22 cellular contexts compared by ENCODE assay signal in the genomic region with DNA sequence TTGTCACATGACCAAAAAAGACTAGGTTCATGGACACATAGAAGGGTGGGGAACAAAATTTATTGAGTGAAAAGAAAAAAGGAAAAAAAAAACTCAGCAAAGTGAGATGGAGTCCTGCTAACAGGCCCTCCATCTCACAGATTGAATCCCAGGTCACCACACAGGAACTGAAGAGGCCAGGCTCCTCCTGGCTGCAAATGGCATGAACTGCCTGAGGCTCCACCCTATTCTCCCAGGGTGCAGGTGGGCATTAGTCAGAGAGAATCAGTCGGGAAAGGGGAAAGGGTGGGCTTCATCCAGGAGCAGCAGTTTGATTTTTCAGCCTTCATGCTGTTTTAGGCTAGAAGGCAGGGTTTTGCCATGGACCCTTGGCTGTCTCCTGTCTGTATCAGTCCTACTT.
"Had no signal": no experiment of that assay in that cellular context is flagged by ENCODE, and none has a peak within 500 bp of the region (broad histone marks: within the 10 kb centered on the region; RNA-seq: fewer than 3 reads in every experiment).

No MANE protein-coding gene starts in this region.

- H3K27ac ChIP-seq: epithelial cell of prostate had no signal

- H3K27me3 Mint-ChIP-seq: activated CD4-positive, alpha-beta T cell treated with anti-CD3 and anti-CD28 coated beads, Interleukin-2, amount 10 ng/mL, durations not matched to agents 7 days and 5 days; activated T-cell treated with anti-CD3 and anti-CD28 coated beads, Interleukin-2, amount 50 U/mL, for 24 hours; brain; effector memory CD8-positive, alpha-beta T cell; T-cell had no signal

- DNase-seq: activated CD4-positive, alpha-beta T cell treated with anti-CD3 and anti-CD28 coated beads, Interleukin-2, amount 10 ng/mL, durations not matched to agents 7 days and 5 days; activated CD8-positive, alpha-beta T cell treated with anti-CD3 and anti-CD28 coated beads, Interleukin-2, amount 10 ng/mL, durations not matched to agents 7 days and 5 days; activated naive CD4-positive, alpha-beta T cell treated with Interleukin-2 at 50 U/mL for 16 hours; activated T-cell treated with anti-CD3 and anti-CD28 coated beads, Interleukin-2, amount 50 U/mL, for 24 hours; caudate nucleus; effector memory CD8-positive, alpha-beta T cell; foreskin fibroblast; midbrain; occipital lobe; posterior cingulate gyrus; retina; stimulated activated CD4-positive, alpha-beta T cell treated with anti-CD3 and anti-CD28 coated beads, Interleukin-12 subunit alpha, Interleukin-12 subunit beta, amount 100 ng/mL, for 4 hours; stimulated activated CD4-positive, alpha-beta T cell treated with anti-CD3 and anti-CD28 coated beads, Interleukin-1b, Interleukin-23, amount 100 ng/mL, for 48 hours; stimulated activated CD8-positive, alpha-beta memory T cell treated with anti-CD3 and anti-CD28 coated beads, Interleukin-4, amount 100 ng/mL, for 48 hours; stimulated activated naive CD4-positive, alpha-beta T cell; T-cell had no signal

- H3K27ac Mint-ChIP-seq: activated CD4-positive, alpha-beta T cell treated with anti-CD3 and anti-CD28 coated beads, Interleukin-2, amount 10 ng/mL, durations not matched to agents 7 days and 5 days; activated CD8-positive, alpha-beta T cell treated with anti-CD3 and anti-CD28 coated beads, Interleukin-2, amount 10 ng/mL, durations not matched to agents 7 days and 5 days; activated T-cell treated with anti-CD3 and anti-CD28 coated beads, Interleukin-2, amount 50 U/mL, for 24 hours; activated T-helper 2 cell treated with anti-CD3 and anti-CD28 coated beads, Interferon-gamma antibody, Interleukin-2, Interleukin-4, amounts not matched to agents 10 μg/mL and 5 μg/mL and 100 μg/mL, durations not matched to agents 14 hours and 24 hours and 36 hours; brain; effector memory CD8-positive, alpha-beta T cell; nephron; T-cell had no signal

- H3K9me3 Mint-ChIP-seq: activated CD4-positive, alpha-beta T cell treated with anti-CD3 and anti-CD28 coated beads, Interleukin-2, amount 10 ng/mL, durations not matched to agents 7 days and 5 days; nephron had no signal

- H3K36me3 Mint-ChIP-seq: brain, T-cell had no signal

- ATAC-seq: activated CD4-positive, CD25-positive, alpha-beta regulatory T cell treated with anti-CD3 and anti-CD28 coated beads, Interleukin-2, amount 50 U/mL, for 24 hours; activated CD8-positive, alpha-beta T cell treated with anti-CD3 and anti-CD28 coated beads, Interleukin-2, amount 10 ng/mL, durations not matched to agents 7 days and 5 days; effector memory CD8-positive, alpha-beta T cell; left lobe of liver; T-cell had no signal

- H3K4me3 Mint-ChIP-seq: activated CD4-positive, alpha-beta T cell treated with anti-CD3 and anti-CD28 coated beads, Interleukin-2, amount 10 ng/mL, durations not matched to agents 7 days and 5 days; activated CD8-positive, alpha-beta T cell treated with anti-CD3 and anti-CD28 coated beads, Interleukin-2, amount 10 ng/mL, durations not matched to agents 7 days and 5 days; activated T-cell treated with anti-CD3 and anti-CD28 coated beads, Interleukin-2, amount 50 U/mL, for 24 hours; brain; effector memory CD8-positive, alpha-beta T cell; nephron; T-cell had no signal

- H3K4me1 Mint-ChIP-seq: activated CD4-positive, alpha-beta T cell treated with anti-CD3 and anti-CD28 coated beads, Interleukin-2, amount 10 ng/mL, durations not matched to agents 7 days and 5 days; brain; nephron; T-cell had no signal
